ENCODE assay signal across 1 cellular context in the genomic region with DNA sequence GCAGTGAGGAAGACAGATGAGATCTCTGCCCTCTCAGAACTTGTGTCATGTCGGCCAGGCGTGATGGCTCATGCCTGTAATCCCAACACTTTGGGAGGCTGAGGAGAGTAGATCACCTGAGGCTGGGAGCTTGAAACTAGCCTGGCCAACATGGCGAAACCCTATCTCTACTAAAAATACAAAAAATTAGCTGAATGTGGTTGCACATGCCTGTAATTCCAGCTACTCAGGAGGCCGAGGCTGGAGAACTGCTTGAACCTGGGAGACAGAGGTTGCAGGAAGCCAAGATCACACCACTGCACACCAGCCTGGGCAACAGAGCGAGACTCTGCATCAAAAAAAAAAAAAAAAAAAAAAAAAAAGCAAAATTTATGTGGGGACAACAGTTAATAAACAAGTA.
TF ChIP-seq lines count a peak whose summit lies in the region.

No MANE protein-coding gene starts in this region.

TF ChIP-seq in HCT116, 20 proteins besides CTCF, POLR2A, EP300 and RAD21:
- TF ChIP-seq REST (IDR thresholded peaks at IDR 0.05; ENCODE audit: low read depth) = no peak
- no peak for TF ChIP-seq ATF3 (IDR thresholded peaks at IDR 0.05)
- TF ChIP-seq, protein P1, sequence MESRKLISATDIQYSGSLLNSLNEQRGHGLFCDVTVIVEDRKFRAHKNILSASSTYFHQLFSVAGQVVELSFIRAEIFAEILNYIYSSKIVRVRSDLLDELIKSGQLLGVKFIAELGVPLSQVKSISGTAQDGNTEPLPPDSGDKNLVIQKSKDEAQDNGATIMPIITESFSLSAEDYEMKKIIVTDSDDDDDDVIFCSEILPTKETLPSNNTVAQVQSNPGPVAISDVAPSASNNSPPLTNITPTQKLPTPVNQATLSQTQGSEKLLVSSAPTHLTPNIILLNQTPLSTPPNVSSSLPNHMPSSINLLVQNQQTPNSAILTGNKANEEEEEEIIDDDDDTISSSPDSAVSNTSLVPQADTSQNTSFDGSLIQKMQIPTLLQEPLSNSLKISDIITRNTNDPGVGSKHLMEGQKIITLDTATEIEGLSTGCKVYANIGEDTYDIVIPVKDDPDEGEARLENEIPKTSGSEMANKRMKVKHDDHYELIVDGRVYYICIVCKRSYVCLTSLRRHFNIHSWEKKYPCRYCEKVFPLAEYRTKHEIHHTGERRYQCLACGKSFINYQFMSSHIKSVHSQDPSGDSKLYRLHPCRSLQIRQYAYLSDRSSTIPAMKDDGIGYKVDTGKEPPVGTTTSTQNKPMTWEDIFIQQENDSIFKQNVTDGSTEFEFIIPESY (IDR thresholded peaks at IDR 0.05; ENCODE audit: extremely low read depth, insufficient replicate concordance, low read length) = no peak
- TF ChIP-seq YY1 (IDR thresholded peaks at IDR 0.05; ENCODE audit: extremely low read depth, insufficient replicate concordance, low read depth, low read length) = no peak
- no peak for TF ChIP-seq SP1 (IDR thresholded peaks at IDR 0.05; ENCODE audit: low read depth)
- TF ChIP-seq CBX3 (IDR thresholded peaks at IDR 0.05; ENCODE audit: low read depth) = no peak
- TF ChIP-seq JUND (IDR thresholded peaks at IDR 0.05) = no peak
- TF ChIP-seq MAX (IDR thresholded peaks at IDR 0.05) = no peak
- no peak for TF ChIP-seq SIN3A (IDR thresholded peaks at IDR 0.05; ENCODE audit: low read depth)
- TF ChIP-seq EZH2phosphoT487 (IDR thresholded peaks at IDR 0.05; ENCODE audit: borderline replicate concordance) = no peak
- TF ChIP-seq TCF7L2 (IDR thresholded peaks at IDR 0.05; ENCODE audit: borderline replicate concordance, extremely low read depth, insufficient read depth, insufficient read length) = no peak
- TF ChIP-seq EZH2 (IDR thresholded peaks at IDR 0.05) = no peak
- no peak for TF ChIP-seq ZFX (IDR thresholded peaks at IDR 0.05)
- no peak for TF ChIP-seq ELF1 (IDR thresholded peaks at IDR 0.05; ENCODE audit: borderline replicate concordance, low read depth)
- no peak for TF ChIP-seq FOSL1 (IDR thresholded peaks at IDR 0.05; ENCODE audit: low read depth)
- TF ChIP-seq POLR2AphosphoS5 (IDR thresholded peaks at IDR 0.05; ENCODE audit: low read depth, low read length) = no peak
- TF ChIP-seq ZNF274 (IDR thresholded peaks at IDR 0.05; ENCODE audit: low read depth, low read length) = no peak
- no peak for TF ChIP-seq EGR1 (IDR thresholded peaks at IDR 0.05; ENCODE audit: low read depth)
- no peak for TF ChIP-seq CEBPB (IDR thresholded peaks at IDR 0.05; ENCODE audit: low read depth)
